In genomic region chr5:10445352-10445751, GRCh38 we compare ENCODE assay signal across 14 cellular contexts. TPM values are rescaled to one million over a fixed set of nuclear protein-coding genes. Genes with fewer than 3 reads are reported as not detected.
DNase-seq lines count a peak whose midpoint lies in the region; ATAC-seq and TF ChIP-seq lines count a peak whose summit lies in the region.
"Had no signal": no experiment of that assay in that cellular context is flagged by ENCODE, and none has a peak within 500 bp of the region (broad histone marks: within the 10 kb centered on the region; RNA-seq: fewer than 3 reads in every experiment).

No MANE protein-coding gene starts in this region.

- POLR2A ChIA-PET in activated CD8-positive, alpha-beta T cell treated with anti-CD3 and anti-CD28 coated beads for 36 hours (lab: Charles Lee), result no interaction called here

- H3K4me3 Mint-ChIP-seq in activated T-cell treated with anti-CD3 and anti-CD28 coated beads, Interleukin-2, amount 50 U/mL, for 72 hours, result peak overlapping the region; percentile 21 to 39
- H3K4me3 Mint-ChIP-seq in activated CD8-positive, alpha-beta T cell treated with anti-CD3 and anti-CD28 coated beads for 36 hours, result no peak overlapping the region
- H3K4me3 Mint-ChIP-seq in osteocyte (ENCODE audit: unreplicated experiment), result no peak overlapping the region

- peaks cover 38% of the 10 kb centered on the region for H3K4me1 Mint-ChIP-seq in activated T-cell treated with anti-CD3 and anti-CD28 coated beads, Interleukin-2, amount 50 U/mL, for 72 hours (ENCODE audit: low read depth)
- H3K4me1 Mint-ChIP-seq in activated CD8-positive, alpha-beta T cell treated with anti-CD3 and anti-CD28 coated beads for 36 hours (ENCODE audit: low read depth), result peaks cover 33% of the 10 kb centered on the region
- peaks cover 13% of the 10 kb centered on the region for H3K4me1 Mint-ChIP-seq in osteocyte (ENCODE audit: unreplicated experiment)

- CTCF ChIA-PET in activated CD8-positive, alpha-beta T cell treated with anti-CD3 and anti-CD28 coated beads for 36 hours (lab: Charles Lee), result interaction anchor here (1.8 to 4.8 kb wide), 2 partner anchors 21 to 182 kb away, joined by 5 to 23 read pairs; no protein-coding TSS in a partner anchor

- DNase-seq in activated T-cell treated with anti-CD3 and anti-CD28 coated beads, Interleukin-2, amount 50 U/mL, for 72 hours, result no peak
- DNase-seq in activated T-cell treated with anti-CD3 and anti-CD28 coated beads, Interleukin-2, amount 50 U/mL, for 1 hour, result no peak
- DNase-seq in NB4 (ENCODE audit: low read depth), result peak; percentile 73
- DNase-seq in activated CD8-positive, alpha-beta T cell treated with anti-CD3 and anti-CD28 coated beads for 36 hours, result no peak
- peak; percentile 40 for DNase-seq in osteocyte (ENCODE audit: extremely low spot score, unreplicated experiment)
- no peak for DNase-seq in ecto neural progenitor cell (ENCODE audit: low spot score)
- DNase-seq in Right ventricle myocardium inferior (ENCODE audit: missing footprints), result no peak
- DNase-seq: DMS79, NCI-H187 treated with DMSO at 0.1 percent for 48 hours, NCI-H526 treated with DMSO at 0.1 percent for 48 hours, SHP77, WERI-Rb-1 had no signal

- TF ChIP-seq CTCF in NB4 (IDR thresholded peaks at IDR 0.05; ENCODE audit: low read depth, low read length), result no peak
- TF ChIP-seq CTCF in activated CD8-positive, alpha-beta T cell treated with anti-CD3 and anti-CD28 coated beads for 36 hours (IDR thresholded peaks at IDR 0.05), result no peak
- TF ChIP-seq CTCF in osteocyte (IDR thresholded peaks at IDR 0.05), result no peak

- peaks cover 12% of the 10 kb centered on the region for H3K27me3 Mint-ChIP-seq in activated T-cell treated with anti-CD3 and anti-CD28 coated beads, Interleukin-2, amount 50 U/mL, for 72 hours (ENCODE audit: low read depth)
- peaks cover 8% of the 10 kb centered on the region for H3K27me3 Mint-ChIP-seq in activated CD8-positive, alpha-beta T cell treated with anti-CD3 and anti-CD28 coated beads for 36 hours
- H3K27me3 Mint-ChIP-seq in osteocyte (ENCODE audit: unreplicated experiment), result peaks cover 6% of the 10 kb centered on the region

- H3K27ac Mint-ChIP-seq in activated T-cell treated with anti-CD3 and anti-CD28 coated beads, Interleukin-2, amount 50 U/mL, for 72 hours, result peak overlapping the region; percentile 27
- H3K27ac Mint-ChIP-seq in activated CD8-positive, alpha-beta T cell treated with anti-CD3 and anti-CD28 coated beads for 36 hours, result peak overlapping the region; percentile 11
- H3K27ac Mint-ChIP-seq in osteocyte (ENCODE audit: unreplicated experiment), result no peak overlapping the region

- peaks cover 0 to 2% of the 10 kb centered on the region in 2 donors for H3K9me3 Mint-ChIP-seq in activated T-cell treated with anti-CD3 and anti-CD28 coated beads, Interleukin-2, amount 50 U/mL, for 72 hours
- peaks cover 8% of the 10 kb centered on the region for H3K9me3 Mint-ChIP-seq in activated CD8-positive, alpha-beta T cell treated with anti-CD3 and anti-CD28 coated beads for 36 hours
- H3K9me3 Mint-ChIP-seq in osteocyte (ENCODE audit: unreplicated experiment), result no peaks in the 10 kb centered on the region

- intact Hi-C loops in activated CD8-positive, alpha-beta T cell treated with anti-CD3 and anti-CD28 coated beads for 36 hours (cut with micrococcal nuclease), result no loop called here
- intact Hi-C loops in Right ventricle myocardium inferior (cut with DNase I), result no loop called here

- no peak overlapping the region for H3K4me3 ChIP-seq in NB4 (ENCODE audit: low read depth, low read length)

- no peak for ATAC-seq in activated T-cell treated with anti-CD3 and anti-CD28 coated beads, Interleukin-2, amount 50 U/mL, for 72 hours (replicated peaks in 1 of 2)
- ATAC-seq in activated CD8-positive, alpha-beta T cell treated with anti-CD3 and anti-CD28 coated beads for 36 hours, result no peak
- ATAC-seq in GM18909 (IDR thresholded peaks at IDR 0.05; ENCODE audit: poor library complexity, unreplicated experiment) (no peak), Right ventricle myocardium inferior (no peak)

- peaks cover 2% of the 10 kb centered on the region in 2 donors for H3K36me3 Mint-ChIP-seq in activated T-cell treated with anti-CD3 and anti-CD28 coated beads, Interleukin-2, amount 50 U/mL, for 72 hours (ENCODE audit: insufficient read depth in 2 of 2)
- H3K36me3 Mint-ChIP-seq in activated CD8-positive, alpha-beta T cell treated with anti-CD3 and anti-CD28 coated beads for 36 hours (ENCODE audit: low read depth), result no peaks in the 10 kb centered on the region
- H3K36me3 Mint-ChIP-seq in osteocyte (ENCODE audit: unreplicated experiment), result peaks cover 2% of the 10 kb centered on the region

- TF ChIP-seq POLR2A in NB4 (IDR thresholded peaks at IDR 0.05; ENCODE audit: extremely low read depth, insufficient read length), result no peak

RNA-seq across cellular contexts. Expression of gene ROPN1L, which starts 3.7 kb away (rescaled TPM):
- under 1 TPM; 0.26 to 0.58 TPM for total RNA-seq in activated T-cell treated with anti-CD3 and anti-CD28 coated beads, Interleukin-2, amount 50 U/mL, for 72 hours
- not detected for total RNA-seq in activated CD8-positive, alpha-beta T cell treated with anti-CD3 and anti-CD28 coated beads for 36 hours
- total RNA-seq in osteocyte (not detected in 2 replicates), Right ventricle myocardium inferior (not detected)
- total RNA-seq: bronchial epithelial cell had no signal

Comparison
In these comparisons a context has a peak if more than half of its experiments do, and no peak if none do; other contexts are left out.
1. DNase-seq: peak in NB4 (single experiment) and osteocyte (single experiment); none in activated T-cell treated with anti-CD3 and anti-CD28 coated beads, Interleukin-2, amount 50 U/mL, for 72 hours (0 of 2), activated T-cell treated with anti-CD3 and anti-CD28 coated beads, Interleukin-2, amount 50 U/mL, for 1 hour (single experiment), activated CD8-positive, alpha-beta T cell treated with anti-CD3 and anti-CD28 coated beads for 36 hours (single experiment), ecto neural progenitor cell (single experiment) and Right ventricle myocardium inferior (single experiment).
2. H3K4me3 Mint-ChIP-seq: peak in activated T-cell treated with anti-CD3 and anti-CD28 coated beads, Interleukin-2, amount 50 U/mL, for 72 hours (2 of 2); none in activated CD8-positive, alpha-beta T cell treated with anti-CD3 and anti-CD28 coated beads for 36 hours (single experiment) and osteocyte (single experiment).